ENCODE assay signal across 1 cellular context in the genomic region with DNA sequence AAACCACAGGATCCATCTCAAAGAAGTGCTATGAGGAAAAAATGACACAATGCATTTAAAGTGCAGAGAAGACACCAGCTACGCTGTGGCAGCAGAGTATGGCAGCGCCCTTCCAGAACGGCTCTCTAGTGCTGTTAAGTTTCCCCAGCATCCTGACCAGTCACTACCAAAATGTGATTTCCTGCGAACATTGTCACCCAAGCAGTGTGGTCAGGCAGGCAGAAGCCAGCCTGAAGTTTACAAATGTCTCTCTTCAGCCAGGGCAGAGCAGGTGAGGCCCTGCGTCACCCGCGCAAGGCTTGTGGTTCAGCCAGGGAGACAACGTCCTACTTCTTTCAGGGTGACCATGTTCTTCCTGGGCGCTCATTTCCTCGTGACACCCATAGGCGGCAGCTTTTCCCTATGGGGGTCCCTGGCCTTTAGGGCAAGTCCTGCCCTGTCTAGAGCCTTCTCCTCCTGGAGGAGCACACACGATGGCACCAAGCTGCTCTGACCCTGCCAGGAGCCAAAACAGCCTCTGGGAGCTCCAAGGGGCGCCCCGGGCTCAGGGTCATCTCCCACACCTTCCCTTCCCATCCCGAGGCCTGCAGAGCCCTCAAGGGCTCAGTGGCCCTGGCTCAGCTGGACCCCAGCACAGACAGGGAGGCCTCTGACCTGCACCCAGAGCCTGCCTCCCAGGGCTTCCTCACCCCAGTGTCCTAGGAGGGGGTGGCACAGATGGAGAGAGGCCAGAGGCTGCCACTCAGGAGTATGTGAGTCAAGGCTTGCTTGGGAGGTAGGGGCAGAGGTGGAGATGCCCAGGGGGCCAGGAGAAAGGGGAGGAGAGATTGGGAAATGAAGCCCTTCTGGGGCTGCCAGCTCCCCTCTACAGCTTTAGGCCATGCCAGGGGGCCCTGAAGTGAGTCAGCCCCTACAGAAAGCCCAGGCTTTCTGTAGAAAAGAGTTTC.
TF ChIP-seq lines count a peak whose summit lies in the region.

No MANE protein-coding gene starts in this region.

TF ChIP-seq in GM23338, 12 proteins besides CTCF, POLR2A, EP300 and RAD21 (continued from another document):
- TF ChIP-seq, protein P1, sequence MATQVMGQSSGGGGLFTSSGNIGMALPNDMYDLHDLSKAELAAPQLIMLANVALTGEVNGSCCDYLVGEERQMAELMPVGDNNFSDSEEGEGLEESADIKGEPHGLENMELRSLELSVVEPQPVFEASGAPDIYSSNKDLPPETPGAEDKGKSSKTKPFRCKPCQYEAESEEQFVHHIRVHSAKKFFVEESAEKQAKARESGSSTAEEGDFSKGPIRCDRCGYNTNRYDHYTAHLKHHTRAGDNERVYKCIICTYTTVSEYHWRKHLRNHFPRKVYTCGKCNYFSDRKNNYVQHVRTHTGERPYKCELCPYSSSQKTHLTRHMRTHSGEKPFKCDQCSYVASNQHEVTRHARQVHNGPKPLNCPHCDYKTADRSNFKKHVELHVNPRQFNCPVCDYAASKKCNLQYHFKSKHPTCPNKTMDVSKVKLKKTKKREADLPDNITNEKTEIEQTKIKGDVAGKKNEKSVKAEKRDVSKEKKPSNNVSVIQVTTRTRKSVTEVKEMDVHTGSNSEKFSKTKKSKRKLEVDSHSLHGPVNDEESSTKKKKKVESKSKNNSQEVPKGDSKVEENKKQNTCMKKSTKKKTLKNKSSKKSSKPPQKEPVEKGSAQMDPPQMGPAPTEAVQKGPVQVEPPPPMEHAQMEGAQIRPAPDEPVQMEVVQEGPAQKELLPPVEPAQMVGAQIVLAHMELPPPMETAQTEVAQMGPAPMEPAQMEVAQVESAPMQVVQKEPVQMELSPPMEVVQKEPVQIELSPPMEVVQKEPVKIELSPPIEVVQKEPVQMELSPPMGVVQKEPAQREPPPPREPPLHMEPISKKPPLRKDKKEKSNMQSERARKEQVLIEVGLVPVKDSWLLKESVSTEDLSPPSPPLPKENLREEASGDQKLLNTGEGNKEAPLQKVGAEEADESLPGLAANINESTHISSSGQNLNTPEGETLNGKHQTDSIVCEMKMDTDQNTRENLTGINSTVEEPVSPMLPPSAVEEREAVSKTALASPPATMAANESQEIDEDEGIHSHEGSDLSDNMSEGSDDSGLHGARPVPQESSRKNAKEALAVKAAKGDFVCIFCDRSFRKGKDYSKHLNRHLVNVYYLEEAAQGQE (IDR thresholded peaks at IDR 0.05; ENCODE audit: unreplicated experiment), result no peak
